ENCODE assay signal across 1 cellular context in genomic region chr7:150476819-150477631, GRCh38.
TF ChIP-seq lines count a peak whose summit lies in the region.

No MANE protein-coding gene starts in this region.

TF ChIP-seq in K562, 482 proteins besides CTCF, POLR2A, EP300 and RAD21 (continued from another document and continues in another):
- peak; percentile 62 for TF ChIP-seq CEBPB (tag; IDR thresholded peaks at IDR 0.05)
- TF ChIP-seq NR4A1 (CRISPR knock-in tag; IDR thresholded peaks at IDR 0.05), result no peak
- TF ChIP-seq NR4A1 (tag; IDR thresholded peaks at IDR 0.05), result peak; percentile 57; the same call in 1 of the 2 replicates
- no peak for TF ChIP-seq ZNF282 (CRISPR knock-in tag; IDR thresholded peaks at IDR 0.05)
- no peak for TF ChIP-seq ZNF717 (CRISPR knock-in tag; IDR thresholded peaks at IDR 0.05)
- TF ChIP-seq STAG1 (CRISPR knock-in tag; IDR thresholded peaks at IDR 0.05; ENCODE audit: borderline replicate concordance), result no peak
- no peak for TF ChIP-seq SMAD3 (CRISPR knock-in tag; conservative IDR thresholded peaks at IDR 0.05)
- TF ChIP-seq U2AF2 (optimal IDR thresholded peaks at IDR 0.05; ENCODE audit: low read depth, low read length), result no peak
- TF ChIP-seq CBFA2T3 (IDR thresholded peaks at IDR 0.05), result no peak
- peak; percentile 63; the same call in 1 of the 2 replicates for TF ChIP-seq GABPB1 (CRISPR knock-in tag; IDR thresholded peaks at IDR 0.05)
- TF ChIP-seq CHCHD3 (CRISPR knock-in tag; IDR thresholded peaks at IDR 0.05), result no peak
- peak; percentile 73; the same call in 1 of the 2 replicates for TF ChIP-seq NFRKB (IDR thresholded peaks at IDR 0.05; ENCODE audit: low read depth)
- TF ChIP-seq ZEB2 (IDR thresholded peaks at IDR 0.05), result no peak
- TF ChIP-seq, protein P1, sequence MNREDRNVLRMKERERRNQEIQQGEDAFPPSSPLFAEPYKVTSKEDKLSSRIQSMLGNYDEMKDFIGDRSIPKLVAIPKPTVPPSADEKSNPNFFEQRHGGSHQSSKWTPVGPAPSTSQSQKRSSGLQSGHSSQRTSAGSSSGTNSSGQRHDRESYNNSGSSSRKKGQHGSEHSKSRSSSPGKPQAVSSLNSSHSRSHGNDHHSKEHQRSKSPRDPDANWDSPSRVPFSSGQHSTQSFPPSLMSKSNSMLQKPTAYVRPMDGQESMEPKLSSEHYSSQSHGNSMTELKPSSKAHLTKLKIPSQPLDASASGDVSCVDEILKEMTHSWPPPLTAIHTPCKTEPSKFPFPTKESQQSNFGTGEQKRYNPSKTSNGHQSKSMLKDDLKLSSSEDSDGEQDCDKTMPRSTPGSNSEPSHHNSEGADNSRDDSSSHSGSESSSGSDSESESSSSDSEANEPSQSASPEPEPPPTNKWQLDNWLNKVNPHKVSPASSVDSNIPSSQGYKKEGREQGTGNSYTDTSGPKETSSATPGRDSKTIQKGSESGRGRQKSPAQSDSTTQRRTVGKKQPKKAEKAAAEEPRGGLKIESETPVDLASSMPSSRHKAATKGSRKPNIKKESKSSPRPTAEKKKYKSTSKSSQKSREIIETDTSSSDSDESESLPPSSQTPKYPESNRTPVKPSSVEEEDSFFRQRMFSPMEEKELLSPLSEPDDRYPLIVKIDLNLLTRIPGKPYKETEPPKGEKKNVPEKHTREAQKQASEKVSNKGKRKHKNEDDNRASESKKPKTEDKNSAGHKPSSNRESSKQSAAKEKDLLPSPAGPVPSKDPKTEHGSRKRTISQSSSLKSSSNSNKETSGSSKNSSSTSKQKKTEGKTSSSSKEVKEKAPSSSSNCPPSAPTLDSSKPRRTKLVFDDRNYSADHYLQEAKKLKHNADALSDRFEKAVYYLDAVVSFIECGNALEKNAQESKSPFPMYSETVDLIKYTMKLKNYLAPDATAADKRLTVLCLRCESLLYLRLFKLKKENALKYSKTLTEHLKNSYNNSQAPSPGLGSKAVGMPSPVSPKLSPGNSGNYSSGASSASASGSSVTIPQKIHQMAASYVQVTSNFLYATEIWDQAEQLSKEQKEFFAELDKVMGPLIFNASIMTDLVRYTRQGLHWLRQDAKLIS (CRISPR knock-in tag; IDR thresholded peaks at IDR 0.05), result no peak
- TF ChIP-seq CREM (IDR thresholded peaks at IDR 0.05; ENCODE audit: low read depth), result no peak
- peak; percentile 76; the same call in 1 of the 2 replicates for TF ChIP-seq ZNF584 (CRISPR knock-in tag; IDR thresholded peaks at IDR 0.05; ENCODE audit: low read depth)
- peak; percentile 44; the same call in 1 of the 2 replicates for TF ChIP-seq PYGO2 (tag; IDR thresholded peaks at IDR 0.05)
- 0 out of 2 replicates have a peak, but pooled peaks have one; percentile 13 for TF ChIP-seq PKNOX1 (IDR thresholded peaks at IDR 0.05)
- no peak for TF ChIP-seq ELF4 (CRISPR knock-in tag; IDR thresholded peaks at IDR 0.05)
- no peak for TF ChIP-seq ZFP1 (CRISPR knock-in tag; IDR thresholded peaks at IDR 0.05)
- TF ChIP-seq, protein P2, sequence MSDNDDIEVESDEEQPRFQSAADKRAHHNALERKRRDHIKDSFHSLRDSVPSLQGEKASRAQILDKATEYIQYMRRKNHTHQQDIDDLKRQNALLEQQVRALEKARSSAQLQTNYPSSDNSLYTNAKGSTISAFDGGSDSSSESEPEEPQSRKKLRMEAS (CRISPR knock-in tag; IDR thresholded peaks at IDR 0.05), result no peak
- peak; percentile 58; the same call in 1 of the 2 replicates for TF ChIP-seq ZKSCAN8 (CRISPR knock-in tag; IDR thresholded peaks at IDR 0.05)
- no peak for TF ChIP-seq ZNF232 (CRISPR knock-in tag; IDR thresholded peaks at IDR 0.05)
- TF ChIP-seq ZNF586 (CRISPR knock-in tag; conservative IDR thresholded peaks at IDR 0.05), result no peak
- no peak for TF ChIP-seq FOXJ3 (CRISPR knock-in tag; IDR thresholded peaks at IDR 0.05)
- TF ChIP-seq PRDM10 (IDR thresholded peaks at IDR 0.05; ENCODE audit: partially characterized antibody), result no peak
- TF ChIP-seq NFIC (IDR thresholded peaks at IDR 0.05), result no peak
- peak; percentile 39; the same call in 1 of the 2 replicates for TF ChIP-seq POLR2H (tag; IDR thresholded peaks at IDR 0.05; ENCODE audit: low read depth)
- TF ChIP-seq, protein P3, sequence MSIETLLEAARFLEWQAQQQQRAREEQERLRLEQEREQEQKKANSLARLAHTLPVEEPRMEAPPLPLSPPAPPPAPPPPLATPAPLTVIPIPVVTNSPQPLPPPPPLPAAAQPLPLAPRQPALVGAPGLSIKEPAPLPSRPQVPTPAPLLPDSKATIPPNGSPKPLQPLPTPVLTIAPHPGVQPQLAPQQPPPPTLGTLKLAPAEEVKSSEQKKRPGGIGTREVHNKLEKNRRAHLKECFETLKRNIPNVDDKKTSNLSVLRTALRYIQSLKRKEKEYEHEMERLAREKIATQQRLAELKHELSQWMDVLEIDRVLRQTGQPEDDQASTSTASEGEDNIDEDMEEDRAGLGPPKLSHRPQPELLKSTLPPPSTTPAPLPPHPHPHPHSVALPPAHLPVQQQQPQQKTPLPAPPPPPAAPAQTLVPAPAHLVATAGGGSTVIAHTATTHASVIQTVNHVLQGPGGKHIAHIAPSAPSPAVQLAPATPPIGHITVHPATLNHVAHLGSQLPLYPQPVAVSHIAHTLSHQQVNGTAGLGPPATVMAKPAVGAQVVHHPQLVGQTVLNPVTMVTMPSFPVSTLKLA (conservative IDR thresholded peaks at IDR 0.05), result no peak
- TF ChIP-seq POU5F1 (IDR thresholded peaks at IDR 0.05; ENCODE audit: borderline replicate concordance, low read depth, low read length, partially characterized antibody), result no peak
- TF ChIP-seq, protein P4, sequence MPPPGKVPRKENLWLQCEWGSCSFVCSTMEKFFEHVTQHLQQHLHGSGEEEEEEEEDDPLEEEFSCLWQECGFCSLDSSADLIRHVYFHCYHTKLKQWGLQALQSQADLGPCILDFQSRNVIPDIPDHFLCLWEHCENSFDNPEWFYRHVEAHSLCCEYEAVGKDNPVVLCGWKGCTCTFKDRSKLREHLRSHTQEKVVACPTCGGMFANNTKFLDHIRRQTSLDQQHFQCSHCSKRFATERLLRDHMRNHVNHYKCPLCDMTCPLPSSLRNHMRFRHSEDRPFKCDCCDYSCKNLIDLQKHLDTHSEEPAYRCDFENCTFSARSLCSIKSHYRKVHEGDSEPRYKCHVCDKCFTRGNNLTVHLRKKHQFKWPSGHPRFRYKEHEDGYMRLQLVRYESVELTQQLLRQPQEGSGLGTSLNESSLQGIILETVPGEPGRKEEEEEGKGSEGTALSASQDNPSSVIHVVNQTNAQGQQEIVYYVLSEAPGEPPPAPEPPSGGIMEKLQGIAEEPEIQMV (tag; conservative IDR thresholded peaks at IDR 0.05; ENCODE audit: low read depth), result no peak
- TF ChIP-seq NR2C1 (IDR thresholded peaks at IDR 0.05), result no peak
- TF ChIP-seq NR2C1 (tag; IDR thresholded peaks at IDR 0.05), result peak; percentile 51
- TF ChIP-seq TCF15 (CRISPR knock-in tag; IDR thresholded peaks at IDR 0.05), result no peak
- peak; percentile 80 for TF ChIP-seq GABPA (tag; conservative IDR thresholded peaks at IDR 0.05; ENCODE audit: low read depth)
- TF ChIP-seq ADNP (tag; IDR thresholded peaks at IDR 0.05), result no peak
- peak in 1 of 2 experiments; percentile 7 for TF ChIP-seq E2F6 (IDR thresholded peaks at IDR 0.05; ENCODE audit: borderline replicate concordance in 1 of 2, extremely low read depth in 1 of 2, insufficient read depth in 1 of 2, insufficient read length in 1 of 2, low read depth in 1 of 2, low read length in 1 of 2, poor library complexity in 1 of 2, severe bottlenecking in 1 of 2)
- TF ChIP-seq RBBP5 (IDR thresholded peaks at IDR 0.05; ENCODE audit: borderline replicate concordance, insufficient read depth, low read length, poor library complexity, severe bottlenecking), result no peak
- no peak for TF ChIP-seq NFXL1 (CRISPR knock-in tag; IDR thresholded peaks at IDR 0.05)
- TF ChIP-seq, protein P5, sequence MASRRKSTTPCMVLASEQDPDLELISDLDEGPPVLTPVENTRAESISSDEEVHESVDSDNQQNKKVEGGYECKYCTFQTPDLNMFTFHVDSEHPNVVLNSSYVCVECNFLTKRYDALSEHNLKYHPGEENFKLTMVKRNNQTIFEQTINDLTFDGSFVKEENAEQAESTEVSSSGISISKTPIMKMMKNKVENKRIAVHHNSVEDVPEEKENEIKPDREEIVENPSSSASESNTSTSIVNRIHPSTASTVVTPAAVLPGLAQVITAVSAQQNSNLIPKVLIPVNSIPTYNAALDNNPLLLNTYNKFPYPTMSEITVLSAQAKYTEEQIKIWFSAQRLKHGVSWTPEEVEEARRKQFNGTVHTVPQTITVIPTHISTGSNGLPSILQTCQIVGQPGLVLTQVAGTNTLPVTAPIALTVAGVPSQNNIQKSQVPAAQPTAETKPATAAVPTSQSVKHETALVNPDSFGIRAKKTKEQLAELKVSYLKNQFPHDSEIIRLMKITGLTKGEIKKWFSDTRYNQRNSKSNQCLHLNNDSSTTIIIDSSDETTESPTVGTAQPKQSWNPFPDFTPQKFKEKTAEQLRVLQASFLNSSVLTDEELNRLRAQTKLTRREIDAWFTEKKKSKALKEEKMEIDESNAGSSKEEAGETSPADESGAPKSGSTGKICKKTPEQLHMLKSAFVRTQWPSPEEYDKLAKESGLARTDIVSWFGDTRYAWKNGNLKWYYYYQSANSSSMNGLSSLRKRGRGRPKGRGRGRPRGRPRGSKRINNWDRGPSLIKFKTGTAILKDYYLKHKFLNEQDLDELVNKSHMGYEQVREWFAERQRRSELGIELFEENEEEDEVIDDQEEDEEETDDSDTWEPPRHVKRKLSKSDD (conservative IDR thresholded peaks at IDR 0.05; ENCODE audit: low read length), result no peak
- TF ChIP-seq ATF1 (CRISPR knock-in tag; IDR thresholded peaks at IDR 0.05), result no peak
- 0 out of 2 replicates have a peak, but pooled peaks have one; percentile 5 for TF ChIP-seq ATF1 (tag; IDR thresholded peaks at IDR 0.05)
- no peak for TF ChIP-seq DNMT1 (IDR thresholded peaks at IDR 0.05)
- TF ChIP-seq, protein P6, sequence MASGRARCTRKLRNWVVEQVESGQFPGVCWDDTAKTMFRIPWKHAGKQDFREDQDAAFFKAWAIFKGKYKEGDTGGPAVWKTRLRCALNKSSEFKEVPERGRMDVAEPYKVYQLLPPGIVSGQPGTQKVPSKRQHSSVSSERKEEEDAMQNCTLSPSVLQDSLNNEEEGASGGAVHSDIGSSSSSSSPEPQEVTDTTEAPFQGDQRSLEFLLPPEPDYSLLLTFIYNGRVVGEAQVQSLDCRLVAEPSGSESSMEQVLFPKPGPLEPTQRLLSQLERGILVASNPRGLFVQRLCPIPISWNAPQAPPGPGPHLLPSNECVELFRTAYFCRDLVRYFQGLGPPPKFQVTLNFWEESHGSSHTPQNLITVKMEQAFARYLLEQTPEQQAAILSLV (tag; IDR thresholded peaks at IDR 0.05), result 0 out of 2 replicates have a peak, but pooled peaks have one; percentile 42
- no peak for TF ChIP-seq ZNF785 (CRISPR knock-in tag; IDR thresholded peaks at IDR 0.05)
- no peak for TF ChIP-seq ARID1B (IDR thresholded peaks at IDR 0.05)
- TF ChIP-seq SIRT6 (IDR thresholded peaks at IDR 0.05; ENCODE audit: low read depth, low read length), result no peak
- peak; percentile 75 for TF ChIP-seq DIDO1 (tag; IDR thresholded peaks at IDR 0.05; ENCODE audit: low read depth)
- no peak for TF ChIP-seq NCOR1 (IDR thresholded peaks at IDR 0.05)
- TF ChIP-seq MBD2 (IDR thresholded peaks at IDR 0.05; ENCODE audit: borderline replicate concordance, low read depth), result no peak
- TF ChIP-seq, protein P7, sequence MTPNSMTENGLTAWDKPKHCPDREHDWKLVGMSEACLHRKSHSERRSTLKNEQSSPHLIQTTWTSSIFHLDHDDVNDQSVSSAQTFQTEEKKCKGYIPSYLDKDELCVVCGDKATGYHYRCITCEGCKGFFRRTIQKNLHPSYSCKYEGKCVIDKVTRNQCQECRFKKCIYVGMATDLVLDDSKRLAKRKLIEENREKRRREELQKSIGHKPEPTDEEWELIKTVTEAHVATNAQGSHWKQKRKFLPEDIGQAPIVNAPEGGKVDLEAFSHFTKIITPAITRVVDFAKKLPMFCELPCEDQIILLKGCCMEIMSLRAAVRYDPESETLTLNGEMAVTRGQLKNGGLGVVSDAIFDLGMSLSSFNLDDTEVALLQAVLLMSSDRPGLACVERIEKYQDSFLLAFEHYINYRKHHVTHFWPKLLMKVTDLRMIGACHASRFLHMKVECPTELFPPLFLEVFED (CRISPR knock-in tag; conservative IDR thresholded peaks at IDR 0.05), result 0 out of 2 replicates have a peak, but pooled peaks have one; percentile 39
- TF ChIP-seq RB1 (IDR thresholded peaks at IDR 0.05; ENCODE audit: low read depth), result no peak
